ENCODE assay signal across 28 cellular contexts in genomic region chr17:337453-337852, GRCh38. TPM values are rescaled to one million over a fixed set of nuclear protein-coding genes. Genes with fewer than 3 reads are reported as not detected.
A peak's percentile ranks its signal among the peaks of the same experiment; 100 is the strongest.
DNase-seq lines count a peak whose midpoint lies in the region; ATAC-seq and TF ChIP-seq lines count a peak whose summit lies in the region.
"Had no signal": no experiment of that assay in that cellular context is flagged by ENCODE, and none has a peak within 500 bp of the region (broad histone marks: within the 10 kb centered on the region; RNA-seq: fewer than 3 reads in every experiment).

No MANE protein-coding gene starts in this region.

- ATAC-seq in RWPE2 (ENCODE audit: low read depth) (no peak), HG03196 (IDR thresholded peaks at IDR 0.05; ENCODE audit: unreplicated experiment) (no peak), foreskin keratinocyte (no peak), GM21423 (IDR thresholded peaks at IDR 0.05; ENCODE audit: unreplicated experiment) (no peak)
- ATAC-seq: CD8-positive, alpha-beta T cell; heart left ventricle; natural killer cell treated with Interleukin-12 subunit alpha and Interleukin-12 subunit beta and Interleukin-15 and Interleukin-18, amount 100 ng/mL, for 72 hours; stimulated activated naive CD8-positive, alpha-beta T cell treated with anti-CD3 and anti-CD28 coated beads, Interleukin-15, amount 100 ng/mL, for 72 hours; T-cell; WTC11 had no signal

- peak overlapping the region; percentile 23 for H3K4me3 Mint-ChIP-seq in glutamatergic neuron (ENCODE audit: unreplicated experiment)
- H3K4me3 Mint-ChIP-seq: activated CD4-positive, alpha-beta T cell treated with anti-CD3 and anti-CD28 coated beads, Interleukin-2, amount 10 ng/mL, durations not matched to agents 24 days and 14 days; CD8-positive, alpha-beta T cell; natural killer cell treated with Interleukin-12 subunit alpha and Interleukin-12 subunit beta and Interleukin-15 and Interleukin-18, amount 100 ng/mL, for 72 hours; WTC11 had no signal

- peaks cover 0 to 65% (median 19%) of the 10 kb centered on the region in 11 experiments; a peak in 15 of 22 replicates for H3K27me3 ChIP-seq in BLaER1 treated with 17β-estradiol and CSF1 and Interleukin-3, amounts not matched to agents 10 nM and 100 nM
- H3K27me3 ChIP-seq in RWPE2 (ENCODE audit: insufficient read depth, poor library complexity, severe bottlenecking) (no peaks in the 10 kb centered on the region), neuronal stem cell (ENCODE audit: control insufficient read depth in 3 of 3, insufficient read depth in 3 of 3, low read depth in 1 of 3, low read length in 3 of 3) (no peaks in the 10 kb centered on the region), foreskin keratinocyte (peaks cover 50% of the 10 kb centered on the region)
- H3K27me3 ChIP-seq: cardiac muscle cell, colonic mucosa, uterus had no signal

- H2BK5ac ChIP-seq in neuronal stem cell (ENCODE audit: low read length) = peak overlapping the region; percentile 54

- H2BK120ac ChIP-seq in neuronal stem cell (ENCODE audit: low read depth, low read length) = no peak overlapping the region

- peak overlapping the region in 7 of 11 experiments; percentile 11 to 76 (median 43); a peak in 8 of 22 replicates for H3K9ac ChIP-seq in BLaER1 treated with 17β-estradiol and CSF1 and Interleukin-3, amounts not matched to agents 10 nM and 100 nM
- no peak overlapping the region for H3K9ac ChIP-seq in neuronal stem cell (ENCODE audit: low read depth, low read length, poor library complexity)

- no peak overlapping the region for H3K23ac ChIP-seq in neuronal stem cell (ENCODE audit: low read depth, low read length, poor library complexity)

- peak; percentile 28 for DNase-seq in RWPE2 (ENCODE audit: low spot score)
- DNase-seq in glutamatergic neuron = no peak
- DNase-seq in neuronal stem cell (ENCODE audit: low spot score) = no peak
- DNase-seq in KG1 (lab: John Stamatoyannopoulos, UW) = no peak
- no peak for DNase-seq in foreskin keratinocyte
- DNase-seq: activated CD4-positive, alpha-beta T cell treated with anti-CD3 and anti-CD28 coated beads, Interleukin-2, amount 10 ng/mL, durations not matched to agents 24 days and 14 days; activated effector memory CD4-positive, alpha-beta T cell treated with Interleukin-2 at 50 U/mL for 16 hours; CD8-positive, alpha-beta T cell; colonic mucosa; effector CD8-positive, alpha-beta T cell; erythroblast; Kasumi-1; NCI-H446; NCI-H748 treated with DMSO at 0.1 percent for 48 hours; stimulated activated CD4-positive, alpha-beta T cell treated with anti-CD3 and anti-CD28 coated beads, Interleukin-2, amount 100 ng/mL, for 24 hours; stimulated activated CD8-positive, alpha-beta memory T cell treated with anti-CD3 and anti-CD28 coated beads, Interleukin-4, amount 100 ng/mL, for 48 hours; stimulated activated naive CD8-positive, alpha-beta T cell treated with anti-CD3 and anti-CD28 coated beads, Interleukin-15, amount 100 ng/mL, for 72 hours; uterus had no signal

- H3K36me3 Mint-ChIP-seq in glutamatergic neuron (ENCODE audit: unreplicated experiment) = no peaks in the 10 kb centered on the region
- H3K36me3 Mint-ChIP-seq: CD8-positive, alpha-beta T cell; natural killer cell treated with Interleukin-12 subunit alpha and Interleukin-12 subunit beta and Interleukin-15 and Interleukin-18, amount 100 ng/mL, for 72 hours; T-cell; WTC11 had no signal

- H3K14ac ChIP-seq in neuronal stem cell (ENCODE audit: low read length) = no peak overlapping the region

- H3K27ac ChIP-seq in BLaER1 treated with 17β-estradiol and CSF1 and Interleukin-3, amounts not matched to agents 10 nM and 100 nM = peak overlapping the region in 6 of 11 experiments; percentile 14 to 71 (median 62); a peak in 10 of 22 replicates
- H3K27ac ChIP-seq in RWPE2 (ENCODE audit: poor library complexity, severe bottlenecking) (no peak overlapping the region), neuronal stem cell (replicated peaks; ENCODE audit: low read length) (no peak overlapping the region), foreskin keratinocyte (no peak overlapping the region)
- H3K27ac ChIP-seq: colonic mucosa, HL-60, uterus had no signal

- peaks cover 7% of the 10 kb centered on the region for H3K79me1 ChIP-seq in neuronal stem cell (ENCODE audit: low read depth, low read length)

- peak overlapping the region in 1 of 10 experiments; percentile 19; a peak in 1 of 20 replicates for H3K4me3 ChIP-seq in BLaER1 treated with 17β-estradiol and CSF1 and Interleukin-3, amounts not matched to agents 10 nM and 100 nM
- H3K4me3 ChIP-seq in RWPE2 (ENCODE audit: severe bottlenecking) (no peak overlapping the region), neuronal stem cell (ENCODE audit: low read length in 2 of 2) (peak overlapping the region in 1 of 2 donors; percentile 24)
- H3K4me3 ChIP-seq: cardiac muscle cell, colonic mucosa, heart left ventricle, uterus had no signal

- H3K36me3 ChIP-seq in BLaER1 treated with 17β-estradiol and CSF1 and Interleukin-3, amounts not matched to agents 10 nM and 100 nM = no peaks in the 10 kb centered on the region
- no peaks in the 10 kb centered on the region for H3K36me3 ChIP-seq in RWPE2 (ENCODE audit: low read depth)
- no peaks in the 10 kb centered on the region for H3K36me3 ChIP-seq in neuronal stem cell (replicated peaks in 1 of 2; ENCODE audit: control insufficient read depth in 2 of 2, insufficient read depth in 2 of 2, low read length in 2 of 2)
- H3K36me3 ChIP-seq: cardiac muscle cell, colonic mucosa, heart left ventricle, uterus had no signal

- H3K9me3 ChIP-seq in BLaER1 treated with 17β-estradiol and CSF1 and Interleukin-3, amounts not matched to agents 10 nM and 100 nM (replicated peaks in 1 of 11) = peaks cover 0 to 10% (median 0%) of the 10 kb centered on the region in 11 experiments; a peak in 2 of 22 replicates
- H3K9me3 ChIP-seq in RWPE2 (ENCODE audit: severe bottlenecking) = no peaks in the 10 kb centered on the region
- no peaks in the 10 kb centered on the region for H3K9me3 ChIP-seq in neuronal stem cell (replicated peaks in 1 of 2; ENCODE audit: control insufficient read depth in 2 of 2, insufficient read depth in 1 of 2, low read depth in 1 of 2, low read length in 2 of 2)
- H3K9me3 ChIP-seq: colonic mucosa, heart left ventricle, uterus had no signal

- peaks cover 62 to 87% (median 81%) of the 10 kb centered on the region in 10 experiments for H3K4me1 ChIP-seq in BLaER1 treated with 17β-estradiol and CSF1 and Interleukin-3, amounts not matched to agents 10 nM and 100 nM
- H3K4me1 ChIP-seq in RWPE2 (ENCODE audit: insufficient read depth, poor library complexity, severe bottlenecking) (no peaks in the 10 kb centered on the region), neuronal stem cell (ENCODE audit: control insufficient read depth in 2 of 2, insufficient read depth in 1 of 2, low read depth in 1 of 2, low read length in 2 of 2) (peaks cover 5 to 10% of the 10 kb centered on the region in 2 donors), foreskin keratinocyte (no peaks in the 10 kb centered on the region)
- H3K4me1 ChIP-seq: uterus had no signal

- H2AK5ac ChIP-seq in neuronal stem cell (ENCODE audit: low read depth, low read length) = peak overlapping the region; percentile 3

- H2BK12ac ChIP-seq in neuronal stem cell (ENCODE audit: low read length) = no peak overlapping the region

- H3K4me2 ChIP-seq in BLaER1 treated with 17β-estradiol and CSF1 and Interleukin-3, amounts not matched to agents 10 nM and 100 nM = peak overlapping the region; percentile 51 to 94 (median 85)
- no peak overlapping the region for H3K4me2 ChIP-seq in neuronal stem cell (ENCODE audit: insufficient read depth, low read length, poor library complexity, severe bottlenecking)

- H4K20me1 ChIP-seq in BLaER1 treated with 17β-estradiol and CSF1 and Interleukin-3, amounts not matched to agents 10 nM and 100 nM = peaks cover 0 to 48% (median 0%) of the 10 kb centered on the region in 11 experiments; a peak in 5 of 22 replicates

- no peak overlapping the region for H4K8ac ChIP-seq in neuronal stem cell (ENCODE audit: low read depth, low read length)

- WGBS in neuronal stem cell (ENCODE audit: extremely low coverage in 2 of 2, insufficient read length in 2 of 2, insufficient replicate concordance in 1 of 2), 2 donors = no CpG with 5 or more reads among the region's 15 CpGs

- H4K91ac ChIP-seq in neuronal stem cell (ENCODE audit: low read depth, low read length, poor library complexity) = no peak overlapping the region

- peak overlapping the region; percentile 33 for H3K18ac ChIP-seq in neuronal stem cell (ENCODE audit: low read length)

- peaks cover 35% of the 10 kb centered on the region for H3K4me1 Mint-ChIP-seq in glutamatergic neuron (ENCODE audit: low read depth, unreplicated experiment)
- H3K4me1 Mint-ChIP-seq: activated CD4-positive, alpha-beta T cell treated with anti-CD3 and anti-CD28 coated beads, Interleukin-2, amount 10 ng/mL, durations not matched to agents 24 days and 14 days had no signal

- H3K27me3 Mint-ChIP-seq in glutamatergic neuron (ENCODE audit: unreplicated experiment) = peaks cover 9% of the 10 kb centered on the region
- H3K27me3 Mint-ChIP-seq: activated naive CD8-positive, alpha-beta T cell; stimulated activated naive CD8-positive, alpha-beta T cell treated with anti-CD3 and anti-CD28 coated beads, Interleukin-15, amount 100 ng/mL, for 72 hours had no signal

- H2AFZ ChIP-seq in neuronal stem cell (ENCODE audit: low read length) = no peak overlapping the region

- no peak overlapping the region for H3K4ac ChIP-seq in neuronal stem cell (ENCODE audit: low read length)

- peaks cover 8% of the 10 kb centered on the region for H3K9me3 Mint-ChIP-seq in glutamatergic neuron (ENCODE audit: unreplicated experiment)
- H3K9me3 Mint-ChIP-seq: activated CD4-positive, alpha-beta T cell treated with anti-CD3 and anti-CD28 coated beads, Interleukin-2, amount 10 ng/mL, durations not matched to agents 24 days and 14 days; CD8-positive, alpha-beta T cell; natural killer cell treated with Interleukin-12 subunit alpha and Interleukin-12 subunit beta and Interleukin-15 and Interleukin-18, amount 100 ng/mL, for 72 hours; stimulated activated naive CD8-positive, alpha-beta T cell treated with anti-CD3 and anti-CD28 coated beads, Interleukin-15, amount 100 ng/mL, for 72 hours; T-cell; WTC11 had no signal

- no peak overlapping the region for H3K27ac Mint-ChIP-seq in glutamatergic neuron (ENCODE audit: unreplicated experiment)
- H3K27ac Mint-ChIP-seq: activated CD4-positive, alpha-beta T cell treated with anti-CD3 and anti-CD28 coated beads, Interleukin-2, amount 10 ng/mL, durations not matched to agents 24 days and 14 days; activated naive CD8-positive, alpha-beta T cell; CD8-positive, alpha-beta T cell; natural killer cell treated with Interleukin-12 subunit alpha and Interleukin-12 subunit beta and Interleukin-15 and Interleukin-18, amount 100 ng/mL, for 72 hours; WTC11 had no signal

- TF ChIP-seq CTCF in RWPE2 (IDR thresholded peaks at IDR 0.05; ENCODE audit: poor library complexity, severe bottlenecking) (no peak), glutamatergic neuron (IDR thresholded peaks at IDR 0.05; ENCODE audit: partially characterized antibody, unreplicated experiment) (no peak), foreskin keratinocyte (conservative IDR thresholded peaks at IDR 0.05) (no peak)

- H2BK15ac ChIP-seq in neuronal stem cell (ENCODE audit: low read length) = peak overlapping the region; percentile 32

RNA-seq across cellular contexts. Expression of gene RPH3AL, which starts 15.2 kb away (rescaled TPM):
- total RNA-seq in glutamatergic neuron (ENCODE audit: unreplicated experiment) (22.3 TPM), foreskin keratinocyte (0.41 and 0.60 TPM in 2 replicates)
- polyA plus RNA-seq in neuronal stem cell (2013, experiment 1 of 2) = 7.7 TPM
- 6.5 TPM for polyA plus RNA-seq in neuronal stem cell (2013, experiment 2 of 2)
- polyA plus RNA-seq in foreskin keratinocyte = 0.46 and 0.49 TPM in 2 replicates

Comparison
In these comparisons a context has a peak if more than half of its experiments do, and no peak if none do; other contexts are left out.
1. H3K27ac ChIP-seq: peak in BLaER1 treated with 17β-estradiol and CSF1 and Interleukin-3, amounts not matched to agents 10 nM and 100 nM (6 of 11); none in RWPE2 (single experiment), neuronal stem cell (single experiment) and foreskin keratinocyte (single experiment).
2. RNA of gene RPH3AL, which starts 15.2 kb away (total RNA-seq): 22.3 TPM in glutamatergic neuron (single experiment); 0.41 to 0.60 TPM in foreskin keratinocyte; every median in the first group is over 10 times any median in the second.